Comparison of ENCODE assay signal across 1 cellular context in genomic region chr13:49110122-49110831, GRCh38.
TF ChIP-seq lines count a peak whose summit lies in the region.

No MANE protein-coding gene starts in this region.

TF ChIP-seq in H1, 55 proteins besides CTCF, POLR2A, EP300 and RAD21 (continued from another document):
- no peak for TF ChIP-seq SP2 (IDR thresholded peaks at IDR 0.05; ENCODE audit: low read length)
- TF ChIP-seq SRF (IDR thresholded peaks at IDR 0.05; ENCODE audit: low read depth, low read length), result no peak
- no peak for TF ChIP-seq SIX5 (IDR thresholded peaks at IDR 0.05; ENCODE audit: low read depth, low read length)
- no peak for TF ChIP-seq CEBPB (IDR thresholded peaks at IDR 0.05; ENCODE audit: low read depth, low read length)
- no peak for TF ChIP-seq CHD1 (IDR thresholded peaks at IDR 0.05; ENCODE audit: low read depth, low read length)
- no peak for TF ChIP-seq NANOG (IDR thresholded peaks at IDR 0.05; ENCODE audit: insufficient read depth, low read depth, low read length, poor library complexity, severe bottlenecking)
- no peak for TF ChIP-seq SP1 (IDR thresholded peaks at IDR 0.05; ENCODE audit: low read depth, low read length)
- no peak for TF ChIP-seq PHF8 (conservative IDR thresholded peaks at IDR 0.05; ENCODE audit: low read depth, low read length)
- peak; percentile 44; the same call in 1 of the 2 replicates for TF ChIP-seq E2F6 (IDR thresholded peaks at IDR 0.05)
- TF ChIP-seq ASH2L (IDR thresholded peaks at IDR 0.05; ENCODE audit: low read length), result peak; percentile 62
- no peak for TF ChIP-seq JUN (IDR thresholded peaks at IDR 0.05; ENCODE audit: low read depth, low read length)
- no peak for TF ChIP-seq KDM4A (IDR thresholded peaks at IDR 0.05; ENCODE audit: low read depth, low read length, severe bottlenecking)
- TF ChIP-seq SAP30 (IDR thresholded peaks at IDR 0.05; ENCODE audit: insufficient read depth, insufficient replicate concordance, low read length), result peak; percentile 49
- no peak for TF ChIP-seq TCF12 (IDR thresholded peaks at IDR 0.05; ENCODE audit: low read depth, low read length)
- TF ChIP-seq BCL11A (IDR thresholded peaks at IDR 0.05; ENCODE audit: low read depth in 2 of 2, low read length in 2 of 2), result no peak
- no peak for TF ChIP-seq CHD7 (IDR thresholded peaks at IDR 0.05; ENCODE audit: insufficient replicate concordance, low read length)
- TF ChIP-seq FOSL1 (IDR thresholded peaks at IDR 0.05; ENCODE audit: insufficient read depth, low read depth, low read length), result no peak
- no peak for TF ChIP-seq TBP (IDR thresholded peaks at IDR 0.05; ENCODE audit: low read depth, low read length)
- TF ChIP-seq EGR1 (IDR thresholded peaks at IDR 0.05; ENCODE audit: borderline replicate concordance, low read depth, low read length), result no peak
- peak; percentile 98 for TF ChIP-seq ATF3 (IDR thresholded peaks at IDR 0.05; ENCODE audit: insufficient read depth, low read depth, low read length)
- TF ChIP-seq JUND (IDR thresholded peaks at IDR 0.05; ENCODE audit: low read length), result no peak
- no peak for TF ChIP-seq BRCA1 (IDR thresholded peaks at IDR 0.05; ENCODE audit: low read depth, low read length)
- TF ChIP-seq SUZ12 (IDR thresholded peaks at IDR 0.05; ENCODE audit: low read length), result no peak
- no peak for TF ChIP-seq NRF1 (IDR thresholded peaks at IDR 0.05; ENCODE audit: low read depth, low read length)
- peak; percentile 55 for TF ChIP-seq TAF1 (IDR thresholded peaks at IDR 0.05; ENCODE audit: low read depth, low read length)
- no peak for TF ChIP-seq RNF2 (IDR thresholded peaks at IDR 0.05; ENCODE audit: borderline replicate concordance, low read depth, low read length, missing control alignments, poor library complexity, severe bottlenecking)
- TF ChIP-seq CTBP2 (IDR thresholded peaks at IDR 0.05; ENCODE audit: borderline replicate concordance, insufficient read depth, insufficient read length, low read length), result no peak
- TF ChIP-seq CREB1 (IDR thresholded peaks at IDR 0.05), result no peak
- TF ChIP-seq GABPA (IDR thresholded peaks at IDR 0.05; ENCODE audit: borderline replicate concordance, insufficient read depth, low read length), result no peak
- no peak for TF ChIP-seq KDM1A (IDR thresholded peaks at IDR 0.05; ENCODE audit: borderline replicate concordance, low read length)
- no peak for TF ChIP-seq YY1 (IDR thresholded peaks at IDR 0.05; ENCODE audit: low read depth, low read length)
- no peak for TF ChIP-seq EZH2 (IDR thresholded peaks at IDR 0.05; ENCODE audit: low read depth, low read length, severe bottlenecking)
- no peak for TF ChIP-seq TAF7 (optimal IDR thresholded peaks at IDR 0.05; ENCODE audit: borderline replicate concordance, low read depth, low read length)
- no peak for TF ChIP-seq KDM5A (IDR thresholded peaks at IDR 0.05; ENCODE audit: low read length)
- TF ChIP-seq RXRA (IDR thresholded peaks at IDR 0.05; ENCODE audit: insufficient read depth, low read depth, low read length), result no peak
- TF ChIP-seq SIRT6 (IDR thresholded peaks at IDR 0.05; ENCODE audit: low read length), result no peak
- TF ChIP-seq BACH1 (IDR thresholded peaks at IDR 0.05; ENCODE audit: low read length), result no peak
- no peak for TF ChIP-seq ZNF274 (IDR thresholded peaks at IDR 0.05; ENCODE audit: borderline replicate concordance, extremely low read depth, low read length)
- no peak for TF ChIP-seq CBX5 (IDR thresholded peaks at IDR 0.05; ENCODE audit: low read depth, low read length)
- peak; percentile 74; the same call in 1 of the 2 replicates for TF ChIP-seq GTF2F1 (IDR thresholded peaks at IDR 0.05; ENCODE audit: borderline replicate concordance, low read depth, low read length)
- peak; percentile 97 for TF ChIP-seq SP4 (IDR thresholded peaks at IDR 0.05; ENCODE audit: low read length)
- no peak for TF ChIP-seq CHD2 (IDR thresholded peaks at IDR 0.05; ENCODE audit: low read length)
- peak; percentile 51 to 87; a peak in 2 of 4 replicates for TF ChIP-seq SIN3A (conservative IDR thresholded peaks at IDR 0.05 in 1 of 2, IDR thresholded peaks at IDR 0.05 in 1 of 2; ENCODE audit: low read depth in 1 of 2, low read length in 2 of 2)
- TF ChIP-seq HDAC6 (IDR thresholded peaks at IDR 0.05; ENCODE audit: low read depth, low read length), result no peak
- no peak for TF ChIP-seq ATF2 (IDR thresholded peaks at IDR 0.05; ENCODE audit: low read length)
- no peak for TF ChIP-seq RBBP5 (IDR thresholded peaks at IDR 0.05; ENCODE audit: borderline replicate concordance, low read depth, low read length)
- no peak for TF ChIP-seq HDAC2 (IDR thresholded peaks at IDR 0.05; ENCODE audit: borderline replicate concordance in 1 of 2, low read depth in 2 of 2, low read length in 2 of 2)
- TF ChIP-seq POU5F1 (IDR thresholded peaks at IDR 0.05; ENCODE audit: low read depth, low read length), result no peak
- peak; percentile 99 for TF ChIP-seq USF2 (IDR thresholded peaks at IDR 0.05; ENCODE audit: low read length)
- TF ChIP-seq TEAD4 (IDR thresholded peaks at IDR 0.05; ENCODE audit: low read depth, low read length), result no peak
